In genomic region chr2:80258321-80258720, GRCh38 we compare ENCODE assay signal across 1 cellular context.
TF ChIP-seq lines count a peak whose summit lies in the region.

No MANE protein-coding gene starts in this region.

TF ChIP-seq in K562, 482 proteins besides CTCF, POLR2A, EP300 and RAD21 (continued from another document):
- no peak for TF ChIP-seq TFAM (CRISPR knock-in tag; conservative IDR thresholded peaks at IDR 0.05)
TF ChIP-seq in K562: peak in this region for 0.
